Comparison of ENCODE assay signal across 10 cellular contexts in the genomic region with DNA sequence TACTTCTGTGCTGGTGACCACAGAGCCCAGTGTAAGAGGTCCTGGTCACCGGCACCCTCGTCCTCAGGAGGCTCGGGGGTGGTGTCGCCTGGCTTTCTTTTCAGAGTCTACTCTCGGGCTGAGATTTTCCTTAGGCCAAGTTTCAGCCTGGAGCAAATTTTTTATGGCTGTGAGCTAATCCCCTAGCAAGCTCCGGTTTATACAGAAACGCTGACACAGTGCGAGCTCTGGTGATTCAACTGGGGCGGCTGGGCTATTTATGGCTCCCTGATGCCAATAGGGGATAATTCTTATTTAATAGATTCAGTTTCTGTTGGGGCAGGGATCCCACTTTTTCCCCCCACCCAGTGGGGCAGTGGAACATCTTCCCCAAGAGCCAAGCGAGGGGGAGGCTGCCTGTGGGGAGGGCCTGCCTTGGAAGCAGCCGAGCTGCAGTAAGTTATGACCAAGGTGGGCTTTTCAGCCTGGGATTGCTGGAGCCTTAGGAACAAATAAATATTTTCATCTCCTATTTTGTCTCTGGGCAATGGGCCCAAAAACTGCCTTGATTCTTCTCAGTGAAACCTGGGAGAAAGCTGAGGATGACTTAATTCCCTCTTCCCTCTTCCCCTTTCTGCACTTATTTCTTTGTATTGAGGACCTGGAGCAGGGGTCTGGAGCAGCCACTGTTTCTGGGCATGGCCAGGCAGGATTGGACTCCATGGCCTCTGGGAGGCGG.
DNase-seq lines count a peak whose midpoint lies in the region; ATAC-seq and TF ChIP-seq lines count a peak whose summit lies in the region.
"Had no signal": no experiment of that assay in that cellular context is flagged by ENCODE, and none has a peak within 500 bp of the region (broad histone marks: within the 10 kb centered on the region; RNA-seq: fewer than 3 reads in every experiment).

No MANE protein-coding gene starts in this region.

- peak overlapping the region; percentile 59; the same call in 1 of the 2 replicates for H3K4me2 ChIP-seq in SK-N-SH

- H3K27ac ChIP-seq in SK-N-SH (ENCODE audit: low read depth in 2 of 2, low read length in 1 of 2), result peak overlapping the region in 1 of 2 experiments; percentile 80; a peak in 3 of 4 replicates
- peak overlapping the region; percentile 83 for H3K27ac ChIP-seq in psoas muscle
- H3K27ac ChIP-seq: C4-2B had no signal

- intact Hi-C loops in psoas muscle (cut with DNase I), result loop anchor here in 1 of 2 donors (5.0 kb wide), 1 partner anchor 62 kb away; no protein-coding TSS in a partner anchor

- peak overlapping the region; percentile 48 for H3K9ac ChIP-seq in SK-N-SH

- no peaks in the 10 kb centered on the region for H3K79me2 ChIP-seq in SK-N-SH (ENCODE audit: insufficient read depth)

- DNase-seq in Daoy (ENCODE audit: low read depth) (peak; percentile 80), SK-N-SH (no peak), fibroblast of gingiva (ENCODE audit: low read depth) (peak; percentile 34), psoas muscle (peak; percentile 47 to 78), NCI-H510A treated with DMSO at 0.1 percent for 48 hours (lab: John Stamatoyannopoulos, UW) (no peak)
- DNase-seq: NCI-H1436 treated with DMSO at 0.1 percent for 48 hours had no signal

- CTCF ChIA-PET in SK-N-SH (lab: Yijun Ruan, JAX), result interaction anchor here (0.9 kb wide), 1 partner anchor 11 kb away, joined by 3 read pairs; no protein-coding TSS in a partner anchor

- H3K9me2 ChIP-seq in SK-N-SH, result no peaks in the 10 kb centered on the region

- TF ChIP-seq RAD21 in SK-N-SH (IDR thresholded peaks at IDR 0.05; ENCODE audit: low read length), result no peak

- no peaks in the 10 kb centered on the region for H3F3A ChIP-seq in SK-N-SH (replicated peaks; ENCODE audit: insufficient read depth)

- no peak for TF ChIP-seq EP300 in SK-N-SH (IDR thresholded peaks at IDR 0.05; ENCODE audit: borderline replicate concordance in 1 of 2, low read depth in 1 of 2, low read length in 1 of 2)

- ATAC-seq in psoas muscle, result peak; percentile 87 to 95 (median 92)
- no peak for ATAC-seq in HG03039 (IDR thresholded peaks at IDR 0.05; ENCODE audit: unreplicated experiment)
- no peak for ATAC-seq in HG03520 (IDR thresholded peaks at IDR 0.05; ENCODE audit: unreplicated experiment)
- no peak for ATAC-seq in HG02938 (IDR thresholded peaks at IDR 0.05; ENCODE audit: unreplicated experiment)

- POLR2A ChIA-PET in SK-N-SH (lab: Yijun Ruan, JAX), result no interaction called here

- no peaks in the 10 kb centered on the region for H3K27me3 ChIP-seq in SK-N-SH (ENCODE audit: insufficient read depth)
- no peaks in the 10 kb centered on the region for H3K27me3 ChIP-seq in psoas muscle (ENCODE audit: insufficient read depth in 3 of 3, low read length in 2 of 3)

- H2AFZ ChIP-seq in SK-N-SH (ENCODE audit: low read depth), result peak overlapping the region; percentile 75

- WGBS in SK-N-SH (ENCODE audit: low lambda C conversion rate), result 83% methylated on average over 9 of the region's 12 CpGs
- WGBS in psoas muscle, 3 donors, result 23 to 39% (median 26%) methylated on average over 12 of the region's 12 CpGs

- H3K4me3 ChIP-seq in SK-N-SH (ENCODE audit: low read depth in 2 of 2, low read length in 1 of 2) (no peak overlapping the region), psoas muscle (peak overlapping the region; percentile 40)

- peaks cover 2 to 18% of the 10 kb centered on the region in 2 experiments; a peak in 3 of 4 replicates for H3K4me1 ChIP-seq in SK-N-SH (ENCODE audit: control insufficient read depth in 1 of 2, insufficient read depth in 2 of 2, low read depth in 1 of 2, low read length in 1 of 2)
- peaks cover 39% of the 10 kb centered on the region for H3K4me1 ChIP-seq in psoas muscle

- TF ChIP-seq CTCF in SK-N-SH (IDR thresholded peaks at IDR 0.05) (no peak), psoas muscle (IDR thresholded peaks at IDR 0.05) (no peak)

- H3K9me3 ChIP-seq in SK-N-SH (no peaks in the 10 kb centered on the region), psoas muscle (no peaks in the 10 kb centered on the region)

- H4K20me1 ChIP-seq in SK-N-SH (ENCODE audit: insufficient read depth), result no peaks in the 10 kb centered on the region

- H3K36me3 ChIP-seq in SK-N-SH (replicated peaks in 1 of 2; ENCODE audit: control insufficient read depth in 1 of 2, insufficient read depth in 2 of 2, low read length in 1 of 2) (no peaks in the 10 kb centered on the region), psoas muscle (ENCODE audit: insufficient read depth in 1 of 2, low read depth in 1 of 2) (no peaks in the 10 kb centered on the region)

TF ChIP-seq in SK-N-SH, 30 proteins besides CTCF, POLR2A, EP300 and RAD21:
- TF ChIP-seq EZH2phosphoT487 (IDR thresholded peaks at IDR 0.05; ENCODE audit: borderline replicate concordance, low read depth) (no peak), MEF2A (IDR thresholded peaks at IDR 0.05; ENCODE audit: borderline replicate concordance, low read depth) (0 out of 2 replicates have a peak, but pooled peaks have one; percentile 19), GABPA (IDR thresholded peaks at IDR 0.05; ENCODE audit: low read depth) (no peak)

Comparison
In these comparisons a context has a peak if more than half of its experiments do, and no peak if none do; other contexts are left out.
1. DNase-seq: peak in Daoy (single experiment), fibroblast of gingiva (single experiment) and psoas muscle (2 of 2); none in SK-N-SH (single experiment) and NCI-H510A treated with DMSO at 0.1 percent for 48 hours (single experiment).
2. ATAC-seq: peak in psoas muscle (4 of 4); none in HG03039 (single experiment), HG03520 (single experiment) and HG02938 (single experiment).